15 cellular contexts compared by ENCODE assay signal in the genomic region with DNA sequence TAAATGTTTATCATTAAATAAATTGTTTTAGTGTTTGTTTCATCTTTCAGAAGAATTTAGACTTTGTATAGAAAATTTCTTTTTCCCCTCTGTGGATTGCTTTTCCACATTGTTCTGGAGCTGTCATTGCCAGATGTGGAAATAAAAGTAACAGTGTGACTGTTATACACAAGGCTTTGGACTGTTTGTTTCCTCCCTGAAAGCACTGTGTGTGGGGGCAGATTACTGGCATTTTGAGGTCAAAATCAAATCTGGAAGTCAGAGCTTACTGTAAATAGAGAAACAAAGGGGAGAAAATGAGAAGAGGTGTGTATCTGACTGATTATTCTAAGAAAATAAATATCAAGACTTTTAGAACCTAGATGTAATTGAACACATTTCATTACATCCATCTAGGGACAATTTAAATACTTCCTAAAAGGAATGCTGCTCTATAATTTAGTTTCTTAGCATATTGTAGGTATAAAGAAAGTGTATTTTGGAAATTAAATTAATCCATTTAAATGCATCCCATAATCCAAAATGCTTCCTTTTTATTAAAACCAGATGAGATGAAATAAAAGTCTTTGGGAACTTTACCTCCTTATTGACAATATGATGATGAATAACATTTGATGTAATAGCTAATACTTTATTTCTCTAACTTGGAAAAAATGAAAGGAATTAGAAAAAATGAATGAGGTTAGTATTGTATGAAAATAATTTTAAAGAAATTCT. TPM values are rescaled to one million over a fixed set of nuclear protein-coding genes. Genes with fewer than 3 reads are reported as not detected.
A peak's percentile ranks its signal among the peaks of the same experiment; 100 is the strongest.
DNase-seq lines count a peak whose midpoint lies in the region; ATAC-seq, FAIRE-seq and TF ChIP-seq lines count a peak whose summit lies in the region.
"Had no signal": no experiment of that assay in that cellular context is flagged by ENCODE, and none has a peak within 500 bp of the region (broad histone marks: within the 10 kb centered on the region; RNA-seq: fewer than 3 reads in every experiment).

No MANE protein-coding gene starts in this region.

- H3K27me3 ChIP-seq in SK-N-SH (ENCODE audit: insufficient read depth) (no peaks in the 10 kb centered on the region), tibial artery (no peaks in the 10 kb centered on the region)

- H3K79me2 ChIP-seq in SK-N-SH (ENCODE audit: insufficient read depth) = no peaks in the 10 kb centered on the region

- CTCF ChIA-PET in SK-N-SH (lab: Yijun Ruan, JAX) = interaction anchor here (0.6 to 1.1 kb wide), 3 partner anchors 9 to 891 kb away, joined by 3 to 4 read pairs (median 3); no protein-coding TSS in a partner anchor

- peaks cover 4% of the 10 kb centered on the region for H3F3A ChIP-seq in SK-N-SH (replicated peaks; ENCODE audit: insufficient read depth)

- no peaks in the 10 kb centered on the region for H4K20me1 ChIP-seq in SK-N-SH (ENCODE audit: insufficient read depth)

- no peak overlapping the region for H3K4me3 Mint-ChIP-seq in activated T-helper 1 cell treated with anti-CD3 and anti-CD28 coated beads, Interleukin-12 subunit alpha, Interleukin-12 subunit beta, Interleukin-2, Interleukin-4 antibody, amounts not matched to agents 30 ng/mL and 10 ng/mL and 1 ng/mL, durations not matched to agents 14 hours and 24 hours and 36 hours
- no peak overlapping the region for H3K4me3 Mint-ChIP-seq in CD14-positive monocyte
- H3K4me3 Mint-ChIP-seq: CD8-positive, alpha-beta memory T cell had no signal

- H3K36me3 ChIP-seq in SK-N-SH (replicated peaks in 1 of 2; ENCODE audit: control insufficient read depth in 1 of 2, insufficient read depth in 2 of 2, low read length in 1 of 2) (peaks cover 82 to 93% of the 10 kb centered on the region in 2 experiments), tibial artery (peaks cover 33 to 60% (median 44%) of the 10 kb centered on the region in 3 donors)

- H3K9me3 ChIP-seq in SK-N-SH = no peaks in the 10 kb centered on the region; the same call in 1 of the 2 replicates
- H3K9me3 ChIP-seq in tibial artery = no peaks in the 10 kb centered on the region

- no peaks in the 10 kb centered on the region; the same call in 1 of the 2 replicates for H3K9me2 ChIP-seq in SK-N-SH

- peak overlapping the region; percentile 6 for H3K27ac Mint-ChIP-seq in activated T-helper 1 cell treated with anti-CD3 and anti-CD28 coated beads, Interleukin-12 subunit alpha, Interleukin-12 subunit beta, Interleukin-2, Interleukin-4 antibody, amounts not matched to agents 30 ng/mL and 10 ng/mL and 1 ng/mL, durations not matched to agents 14 hours and 24 hours and 36 hours
- H3K27ac Mint-ChIP-seq in CD14-positive monocyte = peak overlapping the region in 1 of 7 donors; percentile 19

- H3K27ac ChIP-seq in SK-N-SH (ENCODE audit: low read depth in 2 of 2, low read length in 1 of 2) (peak overlapping the region in 1 of 2 experiments; percentile 34; a peak in 2 of 4 replicates), tibial artery (no peak overlapping the region)
- H3K27ac ChIP-seq: 22Rv1, HL-60 had no signal

- no peak overlapping the region for H3K4me3 ChIP-seq in SK-N-SH (ENCODE audit: low read depth in 2 of 2, low read length in 1 of 2)
- no peak overlapping the region for H3K4me3 ChIP-seq in tibial artery

- peaks cover 49% of the 10 kb centered on the region for H3K36me3 Mint-ChIP-seq in activated T-helper 1 cell treated with anti-CD3 and anti-CD28 coated beads, Interleukin-12 subunit alpha, Interleukin-12 subunit beta, Interleukin-2, Interleukin-4 antibody, amounts not matched to agents 30 ng/mL and 10 ng/mL and 1 ng/mL, durations not matched to agents 14 hours and 24 hours and 36 hours (ENCODE audit: low read depth)
- H3K36me3 Mint-ChIP-seq in CD14-positive monocyte = peaks cover 49 to 54% of the 10 kb centered on the region in 2 donors

- no peak for TF ChIP-seq EP300 in SK-N-SH (IDR thresholded peaks at IDR 0.05; ENCODE audit: borderline replicate concordance in 1 of 2, low read depth in 1 of 2, low read length in 1 of 2)

- peaks cover 11% of the 10 kb centered on the region for H3K4me1 Mint-ChIP-seq in activated T-helper 1 cell treated with anti-CD3 and anti-CD28 coated beads, Interleukin-12 subunit alpha, Interleukin-12 subunit beta, Interleukin-2, Interleukin-4 antibody, amounts not matched to agents 30 ng/mL and 10 ng/mL and 1 ng/mL, durations not matched to agents 14 hours and 24 hours and 36 hours (ENCODE audit: low read depth)
- H3K4me1 Mint-ChIP-seq in CD14-positive monocyte = peaks cover 23% of the 10 kb centered on the region

- H3K9me3 Mint-ChIP-seq in activated T-helper 1 cell treated with anti-CD3 and anti-CD28 coated beads, Interleukin-12 subunit alpha, Interleukin-12 subunit beta, Interleukin-2, Interleukin-4 antibody, amounts not matched to agents 30 ng/mL and 10 ng/mL and 1 ng/mL, durations not matched to agents 14 hours and 24 hours and 36 hours = peaks cover 4% of the 10 kb centered on the region
- peaks cover 0 to 2% (median 0%) of the 10 kb centered on the region in 7 donors for H3K9me3 Mint-ChIP-seq in CD14-positive monocyte
- H3K9me3 Mint-ChIP-seq: CD8-positive, alpha-beta memory T cell had no signal

- peaks cover 0 to 5% of the 10 kb centered on the region in 2 experiments; a peak in 2 of 4 replicates for H3K4me1 ChIP-seq in SK-N-SH (ENCODE audit: control insufficient read depth in 1 of 2, insufficient read depth in 2 of 2, low read depth in 1 of 2, low read length in 1 of 2)
- no peaks in the 10 kb centered on the region for H3K4me1 ChIP-seq in tibial artery

- peak; percentile 77 for FAIRE-seq in frontal cortex (lab: Jason Lieb, UNC)
- FAIRE-seq: GM12892 had no signal

- intact Hi-C loops in activated T-helper 1 cell treated with anti-CD3 and anti-CD28 coated beads, Interleukin-12 subunit alpha, Interleukin-12 subunit beta, Interleukin-2, Interleukin-4 antibody, amounts not matched to agents 30 ng/mL and 10 ng/mL and 1 ng/mL, durations not matched to agents 14 hours and 24 hours and 36 hours (cut with micrococcal nuclease) = loop anchor here (5.0 kb wide), 1 partner anchor 1470 kb away; no protein-coding TSS in a partner anchor
- intact Hi-C loops in tibial artery (cut with DNase I; ENCODE audit: low total_unique reads) (no loop called here), CD14-positive monocyte (cut with micrococcal nuclease) (no loop called here)

- POLR2A ChIA-PET in SK-N-SH (lab: Yijun Ruan, JAX) = no interaction called here

- TF ChIP-seq CTCF in SK-N-SH (IDR thresholded peaks at IDR 0.05) (no peak), tibial artery (IDR thresholded peaks at IDR 0.05) (no peak), CD14-positive monocyte (IDR thresholded peaks at IDR 0.05) (no peak)

- ATAC-seq in SK-N-SH treated with all-trans-retinoic acid at 6 μM for 48 hours = no peak; the same call in 2 of the 3 replicates
- no peak for ATAC-seq in GM18907 (IDR thresholded peaks at IDR 0.05; ENCODE audit: unreplicated experiment)
- ATAC-seq: HCT116 had no signal

- H3K4me2 ChIP-seq in SK-N-SH = no peak overlapping the region

- TF ChIP-seq RAD21 in SK-N-SH (IDR thresholded peaks at IDR 0.05; ENCODE audit: low read length) = no peak

- H3K9ac ChIP-seq in SK-N-SH = no peak overlapping the region

- no peak overlapping the region for H2AFZ ChIP-seq in SK-N-SH (ENCODE audit: low read depth)

- DNase-seq in SK-N-SH = no peak
- DNase-seq in activated T-helper 1 cell treated with anti-CD3 and anti-CD28 coated beads, Interleukin-12 subunit alpha, Interleukin-12 subunit beta, Interleukin-2, Interleukin-4 antibody, amounts not matched to agents 30 ng/mL and 10 ng/mL and 1 ng/mL, durations not matched to agents 14 hours and 24 hours and 36 hours (ENCODE audit: low spot score) = no peak
- DNase-seq in frontal cortex (ENCODE audit: low spot score in 2 of 2) = no peak
- DNase-seq in pons (ENCODE audit: low spot score) = peak; percentile 38
- DNase-seq in tibial artery = no peak
- DNase-seq in CD14-positive monocyte (ENCODE audit: low spot score) = no peak
- DNase-seq: CD8-positive, alpha-beta memory T cell; DMS 273 treated with DMSO at 0.1 percent for 48 hours; DMS79 had no signal

- no peaks in the 10 kb centered on the region for H3K27me3 Mint-ChIP-seq in activated T-helper 1 cell treated with anti-CD3 and anti-CD28 coated beads, Interleukin-12 subunit alpha, Interleukin-12 subunit beta, Interleukin-2, Interleukin-4 antibody, amounts not matched to agents 30 ng/mL and 10 ng/mL and 1 ng/mL, durations not matched to agents 14 hours and 24 hours and 36 hours (ENCODE audit: insufficient read depth)
- no peaks in the 10 kb centered on the region for H3K27me3 Mint-ChIP-seq in CD14-positive monocyte (ENCODE audit: low read depth in 3 of 3)
- H3K27me3 Mint-ChIP-seq: CD8-positive, alpha-beta memory T cell had no signal

TF ChIP-seq in SK-N-SH treated with all-trans-retinoic acid at 6 μM for 48 hours, 23 proteins besides CTCF, POLR2A, EP300 and RAD21 (continues in another document):
- TF ChIP-seq ZFP30 (CRISPR knock-in tag; IDR thresholded peaks at IDR 0.05) (no peak), TCF4 (CRISPR knock-in tag; IDR thresholded peaks at IDR 0.05; ENCODE audit: borderline replicate concordance) (peak; percentile 70), RARB (CRISPR knock-in tag; IDR thresholded peaks at IDR 0.05) (no peak), ISL1 (CRISPR knock-in tag; IDR thresholded peaks at IDR 0.05) (peak; percentile 70)

TF ChIP-seq in SK-N-SH, 30 proteins besides CTCF, POLR2A, EP300 and RAD21:
- TF ChIP-seq GABPA (IDR thresholded peaks at IDR 0.05; ENCODE audit: low read depth) (no peak), NRF1 (IDR thresholded peaks at IDR 0.05; ENCODE audit: low read depth, low read length) (no peak), SMC3 (IDR thresholded peaks at IDR 0.05; ENCODE audit: low read depth, low read length) (no peak), MXI1 (IDR thresholded peaks at IDR 0.05; ENCODE audit: low read depth, low read length) (no peak), POLR2AphosphoS5 (IDR thresholded peaks at IDR 0.05; ENCODE audit: low read depth, low read length) (no peak), RCOR1 (IDR thresholded peaks at IDR 0.05; ENCODE audit: low read length) (no peak)
- TF ChIP-seq, protein P1, sequence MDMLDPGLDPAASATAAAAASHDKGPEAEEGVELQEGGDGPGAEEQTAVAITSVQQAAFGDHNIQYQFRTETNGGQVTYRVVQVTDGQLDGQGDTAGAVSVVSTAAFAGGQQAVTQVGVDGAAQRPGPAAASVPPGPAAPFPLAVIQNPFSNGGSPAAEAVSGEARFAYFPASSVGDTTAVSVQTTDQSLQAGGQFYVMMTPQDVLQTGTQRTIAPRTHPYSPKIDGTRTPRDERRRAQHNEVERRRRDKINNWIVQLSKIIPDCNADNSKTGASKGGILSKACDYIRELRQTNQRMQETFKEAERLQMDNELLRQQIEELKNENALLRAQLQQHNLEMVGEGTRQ (IDR thresholded peaks at IDR 0.05; ENCODE audit: borderline replicate concordance, low read depth, low read length) = no peak

RNA-seq across cellular contexts. Expression of gene ERCC6L2, which starts 52.0 kb away (rescaled TPM):
- polyA plus RNA-seq in SK-N-SH (2012; rRNA removed) (10.0 and 13.8 TPM in 2 replicates), CD14-positive monocyte (10 to 100 TPM in 1 of 2 donors, 1 to 10 TPM in 1; 7.1 to 18.9 TPM)
- 13.5 and 16.0 TPM in 2 replicates for polyA plus RNA-seq in SK-N-SH (2012; cell fraction: cytosol; rRNA removed)
- 13.2 and 21.1 TPM in 2 replicates for polyA plus RNA-seq in SK-N-SH (2012; cell fraction: nucleus; rRNA removed)
- total RNA-seq in activated T-helper 1 cell treated with anti-CD3 and anti-CD28 coated beads, Interleukin-12 subunit alpha, Interleukin-12 subunit beta, Interleukin-2, Interleukin-4 antibody, amounts not matched to agents 30 ng/mL and 10 ng/mL and 1 ng/mL, durations not matched to agents 14 hours and 24 hours and 36 hours = 31.2 and 33.7 TPM in 2 replicates
- total RNA-seq in frontal cortex = 144 TPM
